1 cellular context compared by ENCODE assay signal in the genomic region with DNA sequence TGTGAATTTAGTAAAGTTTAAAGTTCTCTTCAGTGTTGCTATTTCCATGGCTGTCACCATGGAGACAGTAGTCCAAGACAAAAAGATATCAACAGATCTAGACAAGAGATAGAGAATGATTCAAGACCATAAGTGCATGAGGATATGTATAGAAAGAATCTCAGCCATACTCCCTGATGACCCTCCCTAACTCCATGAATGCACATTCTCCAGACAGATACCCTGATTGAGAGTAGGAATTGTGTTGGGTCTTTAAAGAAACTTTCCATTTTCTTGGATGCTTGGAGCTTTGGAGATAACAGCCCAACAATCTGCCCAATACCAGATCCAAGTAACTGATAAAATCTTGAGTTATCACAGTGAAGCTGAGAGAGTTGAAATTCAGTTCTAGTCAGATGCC.
TF ChIP-seq lines count a peak whose summit lies in the region.

No MANE protein-coding gene starts in this region.

TF ChIP-seq in H1, 55 proteins besides CTCF, POLR2A, EP300 and RAD21:
- TF ChIP-seq TAF7 (optimal IDR thresholded peaks at IDR 0.05; ENCODE audit: borderline replicate concordance, low read depth, low read length), result no peak
